Comparison of ENCODE assay signal across 17 cellular contexts in the genomic region with DNA sequence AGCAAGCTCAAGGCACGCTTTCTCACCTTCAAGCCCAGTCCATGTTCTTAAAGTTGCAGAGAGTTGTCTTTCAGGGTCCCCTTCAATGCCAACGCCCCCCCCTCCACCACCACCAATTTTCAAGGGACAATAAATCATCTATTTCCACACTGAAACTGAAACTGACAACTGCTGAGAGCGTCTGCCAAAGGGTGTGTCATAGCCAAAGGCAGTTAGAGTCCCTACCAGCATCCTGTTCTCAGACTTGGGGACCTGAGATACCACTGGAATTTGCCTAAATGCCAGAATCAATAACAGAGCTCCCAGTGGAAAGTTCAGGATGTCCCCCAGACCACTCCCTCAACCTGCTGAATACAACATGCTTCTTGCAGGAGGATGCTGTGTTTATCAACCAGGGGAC.
DNase-seq lines count a peak whose midpoint lies in the region; ATAC-seq, FAIRE-seq and TF ChIP-seq lines count a peak whose summit lies in the region.
"Had no signal": no experiment of that assay in that cellular context is flagged by ENCODE, and none has a peak within 500 bp of the region (broad histone marks: within the 10 kb centered on the region; RNA-seq: fewer than 3 reads in every experiment).

No MANE protein-coding gene starts in this region.

- H3K4me3 Mint-ChIP-seq in MCF 10A (ENCODE audit: unreplicated experiment) (peak overlapping the region; percentile 26), T-helper 17 cell (no peak overlapping the region)

- TF ChIP-seq CTCF in MCF 10A (IDR thresholded peaks at IDR 0.05; ENCODE audit: unreplicated experiment), result no peak
- TF ChIP-seq CTCF in breast epithelium (IDR thresholded peaks at IDR 0.05), result no peak
- TF ChIP-seq CTCF in astrocyte of the spinal cord (IDR thresholded peaks at IDR 0.05; ENCODE audit: low read depth, low read length), result no peak

- ATAC-seq in GM21723 (IDR thresholded peaks at IDR 0.05; ENCODE audit: unreplicated experiment) (no peak), GM19397 (IDR thresholded peaks at IDR 0.05; ENCODE audit: unreplicated experiment) (no peak), T-helper 17 cell (no peak)

- no peaks in the 10 kb centered on the region for H3K36me3 ChIP-seq in breast epithelium
- H3K36me3 ChIP-seq: esophagus muscularis mucosa, upper lobe of left lung had no signal

- peaks cover 30% of the 10 kb centered on the region for H3K4me1 Mint-ChIP-seq in MCF 10A (ENCODE audit: insufficient read depth, unreplicated experiment)
- no peaks in the 10 kb centered on the region for H3K4me1 Mint-ChIP-seq in T-helper 17 cell

- H3K27ac Mint-ChIP-seq in MCF 10A (ENCODE audit: low read depth, unreplicated experiment) (peak overlapping the region; percentile 49), T-helper 17 cell (no peak overlapping the region)

- H3K27me3 ChIP-seq in breast epithelium, result no peaks in the 10 kb centered on the region
- H3K27me3 ChIP-seq: upper lobe of left lung had no signal

- H3K36me3 Mint-ChIP-seq in MCF 10A (ENCODE audit: insufficient read depth, unreplicated experiment), result no peaks in the 10 kb centered on the region
- H3K36me3 Mint-ChIP-seq in T-helper 17 cell (ENCODE audit: low read depth), result no peaks in the 10 kb centered on the region

- H3K4me3 ChIP-seq in breast epithelium (no peak overlapping the region), astrocyte of the spinal cord (ENCODE audit: low read depth, low read length) (no peak overlapping the region)
- H3K4me3 ChIP-seq: esophagus muscularis mucosa, upper lobe of left lung had no signal

- BruUV-seq in MCF 10A (replicated peaks; lab: Mats Ljungman, UMichigan), result no TSS peak

- peak; percentile 75 for DNase-seq in MCF 10A (ENCODE audit: unreplicated experiment)
- DNase-seq in breast epithelium (ENCODE audit: low spot score in 2 of 2), result no peak
- DNase-seq in LHCN-M2 (ENCODE audit: low read depth), result peak; percentile 59
- peak; percentile 35 for DNase-seq in astrocyte of the spinal cord (ENCODE audit: low read depth, low spot score)
- peak; percentile 51 for DNase-seq in urothelium cell line (ENCODE audit: low spot score)
- no peak for DNase-seq in T-helper 17 cell
- DNase-seq: activated naive CD4-positive, alpha-beta T cell treated with anti-CD3 and anti-CD28 coated beads, Interleukin-2, amount 50 U/mL, for 16 hours; Calu3; H7; NCI-H1417 treated with DMSO at 0.1 percent for 48 hours; NCI-H510A; posterior cingulate gyrus; stimulated activated CD8-positive, alpha-beta memory T cell treated with anti-CD3 and anti-CD28 coated beads, Interleukin-4, amount 100 ng/mL, for 48 hours; upper lobe of left lung had no signal

- intact Hi-C loops in MCF 10A (cut with micrococcal nuclease) (no loop called here), breast epithelium (cut with DNase I; ENCODE audit: low total_unique reads) (no loop called here)

- no peaks in the 10 kb centered on the region for H3K4me1 ChIP-seq in breast epithelium
- H3K4me1 ChIP-seq: esophagus muscularis mucosa, upper lobe of left lung had no signal

- H3K9me3 ChIP-seq in breast epithelium, result no peaks in the 10 kb centered on the region
- H3K9me3 ChIP-seq in T-helper 17 cell (ENCODE audit: control insufficient read depth, low read length, poor library complexity, severe bottlenecking), result no peaks in the 10 kb centered on the region
- H3K9me3 ChIP-seq: esophagus muscularis mucosa, upper lobe of left lung had no signal

- FAIRE-seq in urothelium cell line (lab: Jason Lieb, UNC), result no peak

- no peak overlapping the region for H3K27ac ChIP-seq in breast epithelium
- H3K27ac ChIP-seq: esophagus muscularis mucosa, upper lobe of left lung had no signal

- no peak for TF ChIP-seq POLR2A in breast epithelium (IDR thresholded peaks at IDR 0.05)

- in situ Hi-C loops in astrocyte of the spinal cord (cut with HindIII; ENCODE audit: low sequenced_read_pairs), result no loop called here

- CTCF ChIA-PET in MCF 10A (lab: Yijun Ruan, JAX), result interaction anchor here (1.0 kb wide), 1 partner anchor 118 kb away, joined by 3 read pairs; no protein-coding TSS in a partner anchor

- no peaks in the 10 kb centered on the region for H3K9me3 Mint-ChIP-seq in MCF 10A (ENCODE audit: unreplicated experiment)

- POLR2A ChIA-PET in MCF 10A (lab: Yijun Ruan, JAX), result interaction anchor here (1.5 to 1.6 kb wide), 2 partner anchors 9 to 13 kb away, joined by 5 to 8 read pairs; no protein-coding TSS in a partner anchor

- no peaks in the 10 kb centered on the region for H3K27me3 Mint-ChIP-seq in MCF 10A (ENCODE audit: insufficient read depth, unreplicated experiment)
- H3K27me3 Mint-ChIP-seq in T-helper 17 cell, result no peaks in the 10 kb centered on the region

Comparison
In these comparisons a context has a peak if more than half of its experiments do, and no peak if none do; other contexts are left out.
1. DNase-seq: peak in MCF 10A (single experiment), LHCN-M2 (single experiment), astrocyte of the spinal cord (single experiment) and urothelium cell line (single experiment); none in breast epithelium (0 of 2) and T-helper 17 cell (0 of 3).